ENCODE assay signal across 7 cellular contexts in the genomic region with DNA sequence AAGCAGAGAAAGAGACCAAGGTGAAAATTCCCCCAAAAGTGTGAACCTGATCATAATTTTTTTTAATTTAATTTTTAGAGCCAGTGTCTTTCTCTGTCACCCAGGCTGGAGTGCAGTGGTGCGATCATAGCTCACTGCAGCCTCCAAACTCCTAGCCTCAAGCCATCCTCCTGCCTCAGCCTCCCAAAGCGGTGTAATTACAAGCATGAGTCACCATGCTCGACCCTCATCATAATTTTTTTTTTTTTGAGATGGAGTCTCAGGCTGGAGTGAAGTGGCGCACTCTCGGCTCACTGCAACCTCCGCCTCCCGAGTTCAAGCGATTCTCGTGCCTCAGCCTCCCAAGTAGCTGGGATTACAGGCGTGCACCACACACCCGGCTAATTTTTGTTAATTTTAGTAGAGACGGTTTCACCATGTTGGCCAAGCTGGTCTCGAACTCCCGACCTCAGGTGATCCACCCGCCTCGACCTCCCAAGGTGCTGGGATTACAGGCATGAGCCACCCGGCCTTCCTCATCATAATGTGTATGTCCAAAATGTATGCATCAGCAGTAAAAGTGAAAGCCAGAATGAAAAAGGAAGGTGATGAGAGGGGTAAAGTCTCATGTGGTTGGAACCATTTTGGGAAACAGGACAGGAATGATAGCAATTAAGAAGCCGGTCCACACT. TPM values are rescaled to one million over a fixed set of nuclear protein-coding genes. Genes with fewer than 3 reads are reported as not detected.
DNase-seq lines count a peak whose midpoint lies in the region; ATAC-seq and TF ChIP-seq lines count a peak whose summit lies in the region.
"Not testable (repeated sequence)": the region's sequence is repeated elsewhere in the genome, so short reads cannot be mapped to it uniquely, and the experiment has no call there.

No MANE protein-coding gene starts in this region.

- not testable (repeated sequence) for H3K27me3 ChIP-seq in NT2/D1 (ENCODE audit: insufficient read depth, insufficient read length); skeletal muscle tissue (ENCODE audit: control insufficient read depth in 3 of 3, insufficient read depth in 3 of 3, low read length in 3 of 3)

- H3K4me1 Mint-ChIP-seq in glutamatergic neuron (ENCODE audit: low read depth, unreplicated experiment), result not testable (repeated sequence)

- peak overlapping the region; percentile 93 for H3K4me3 Mint-ChIP-seq in glutamatergic neuron (ENCODE audit: unreplicated experiment)

- intact Hi-C loops in mucosa of descending colon (cut with DNase I, micrococcal nuclease), result not testable (repeated sequence)

- not testable (repeated sequence) for H3K36me3 Mint-ChIP-seq in glutamatergic neuron (ENCODE audit: unreplicated experiment)

- H3K4me3 ChIP-seq in GM12865 (ENCODE audit: low read depth, low read length) (peak overlapping the region; percentile 94), NT2/D1 (ENCODE audit: insufficient read length, low read depth) (peak overlapping the region; percentile 92), cardiac fibroblast (replicated peaks in 1 of 2; ENCODE audit: low read depth in 2 of 2, low read length in 2 of 2) (peak overlapping the region; percentile 78 to 95), mucosa of descending colon (peak overlapping the region; percentile 62), skeletal muscle tissue (ENCODE audit: low read length in 3 of 3) (peak overlapping the region; percentile 97 to 100 (median 98))

- H3K27me3 Mint-ChIP-seq in glutamatergic neuron (ENCODE audit: unreplicated experiment), result not testable (repeated sequence)

- H3K36me3 ChIP-seq in NT2/D1 (ENCODE audit: insufficient read depth, insufficient read length, low read length), result peaks cover 31% of the 10 kb centered on the region
- not testable (repeated sequence) for H3K36me3 ChIP-seq in mucosa of descending colon (ENCODE audit: low read depth)
- H3K36me3 ChIP-seq in skeletal muscle tissue (ENCODE audit: control insufficient read depth in 3 of 3, insufficient read depth in 3 of 3, low read length in 3 of 3), result peaks cover 7 to 18% (median 14%) of the 10 kb centered on the region in 3 donors

- not testable (repeated sequence) for DNase-seq in GM12865 (ENCODE audit: low read depth); NT2/D1 (ENCODE audit: low read depth, low spot score); cardiac fibroblast (ENCODE audit: low read depth in 2 of 2); glutamatergic neuron
- DNase-seq in activated CD8-positive, alpha-beta memory T cell treated with anti-CD3 and anti-CD28 coated beads for 24 hours, result peak; percentile 63
- DNase-seq in mucosa of descending colon, result peak; percentile 29 to 50 (median 46)

- not testable (repeated sequence) for ATAC-seq in mucosa of descending colon

- H3K27ac Mint-ChIP-seq in glutamatergic neuron (ENCODE audit: unreplicated experiment), result peak overlapping the region; percentile 96

- H3K4me1 ChIP-seq in NT2/D1 (ENCODE audit: insufficient read depth, insufficient read length); mucosa of descending colon (ENCODE audit: low read depth): not testable (repeated sequence)
- peaks cover 14 to 20% (median 19%) of the 10 kb centered on the region in 3 donors for H3K4me1 ChIP-seq in skeletal muscle tissue (ENCODE audit: control insufficient read depth in 3 of 3, insufficient read depth in 3 of 3, low read length in 3 of 3)

- TF ChIP-seq CTCF in GM12865 (IDR thresholded peaks at IDR 0.05; ENCODE audit: insufficient read depth, low read depth, low read length, missing control alignments); cardiac fibroblast (IDR thresholded peaks at IDR 0.05; ENCODE audit: low read depth, low read length); glutamatergic neuron (IDR thresholded peaks at IDR 0.05; ENCODE audit: partially characterized antibody, unreplicated experiment); mucosa of descending colon (IDR thresholded peaks at IDR 0.05): not testable (repeated sequence)

- not testable (repeated sequence) for H3K9me3 ChIP-seq in NT2/D1 (ENCODE audit: insufficient read depth, low read length); mucosa of descending colon; skeletal muscle tissue (ENCODE audit: control insufficient read depth in 3 of 3, low read length in 3 of 3)

- H3K9me3 Mint-ChIP-seq in glutamatergic neuron (ENCODE audit: unreplicated experiment), result not testable (repeated sequence)

- H3K9ac ChIP-seq in NT2/D1 (ENCODE audit: insufficient read length, low read depth) (peak overlapping the region; percentile 98), skeletal muscle tissue (ENCODE audit: low read depth in 1 of 3, low read length in 3 of 3) (peak overlapping the region; percentile 96 to 99 (median 97))

- peak overlapping the region; percentile 96 for H3K27ac ChIP-seq in skeletal muscle tissue (ENCODE audit: low read depth, low read length)

RNA-seq across cellular contexts. Expression of a gene that starts 0.6 kb away (rescaled TPM):
- total RNA-seq in glutamatergic neuron (ENCODE audit: unreplicated experiment) (170 TPM), mucosa of descending colon (100 to 1,000 TPM; 108 to 173 (median 133) TPM), skeletal muscle tissue (86.6 TPM)

RNA-seq across cellular contexts. Expression of a gene that starts 25.7 kb away (rescaled TPM):
- 55.3 TPM for total RNA-seq in glutamatergic neuron (ENCODE audit: unreplicated experiment)
- total RNA-seq in mucosa of descending colon, result 1 to 10 TPM; 2.5 to 4.0 (median 3.1) TPM
- 0.52 TPM for total RNA-seq in skeletal muscle tissue

RNA-seq across cellular contexts. Expression of a gene that starts 32.2 kb away (rescaled TPM):
- total RNA-seq in glutamatergic neuron (ENCODE audit: unreplicated experiment), result 2.8 TPM
- 1 to 10 TPM; 5.7 to 7.8 (median 6.8) TPM for total RNA-seq in mucosa of descending colon
- total RNA-seq in skeletal muscle tissue, result 3.7 TPM

Comparison
In these comparisons a context has a peak if more than half of its experiments do, and no peak if none do; other contexts are left out.
1. RNA of a gene that starts 25.7 kb away (total RNA-seq): 55.3 TPM in glutamatergic neuron (single experiment); 2.5 to 4.0 TPM in mucosa of descending colon and 0.52 TPM in skeletal muscle tissue (single experiment); every median in the first group is over 10 times any median in the second.
2. Peak in every context shown above with its lines, with median percentiles within 50 percentile points of each other: H3K4me3 ChIP-seq.